ENCODE assay signal across 15 cellular contexts in the genomic region with DNA sequence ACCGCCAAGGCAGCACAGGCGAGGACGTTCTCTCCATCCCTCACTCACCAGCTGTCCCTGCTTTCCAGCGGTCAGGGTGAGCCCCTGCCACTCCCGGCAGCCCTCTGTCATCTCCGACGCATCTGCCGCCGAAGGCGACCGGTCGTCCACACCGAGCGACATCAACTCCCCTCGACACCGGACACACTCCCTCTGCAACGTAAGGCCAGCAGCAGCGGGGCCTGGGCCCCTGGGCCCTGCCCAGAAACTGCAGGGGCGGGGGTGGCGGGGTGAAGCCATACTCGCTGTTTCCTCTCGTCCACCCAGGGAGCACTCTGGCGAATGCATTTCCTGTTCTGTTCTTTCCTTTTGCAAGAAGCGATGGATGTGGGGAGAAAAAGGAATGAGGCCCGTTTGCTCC.
DNase-seq lines count a peak whose midpoint lies in the region; ATAC-seq and TF ChIP-seq lines count a peak whose summit lies in the region.
"Had no signal": no experiment of that assay in that cellular context is flagged by ENCODE, and none has a peak within 500 bp of the region (broad histone marks: within the 10 kb centered on the region; RNA-seq: fewer than 3 reads in every experiment).

No MANE protein-coding gene starts in this region.

- peak; percentile 31 for DNase-seq in Right ventricle myocardium inferior (ENCODE audit: missing footprints)
- DNase-seq in Right ventricle myocardium superior = no peak
- peak; percentile 38 for DNase-seq in iPS-NIHi11 (ENCODE audit: low spot score)
- DNase-seq in osteoblast (ENCODE audit: insufficient read length, low spot score, missing footprints) = peak; percentile 61
- no peak for DNase-seq in mucosa of descending colon
- no peak for DNase-seq in NCI-H226
- DNase-seq: AML-193; BE2C; CD4-positive, alpha-beta T cell; CD8-positive, alpha-beta memory T cell; DND-41; GM23248; HCEC 1CT had no signal

- intact Hi-C loops in Right ventricle myocardium inferior (cut with DNase I) = no loop called here
- intact Hi-C loops in Right ventricle myocardium superior (cut with DNase I) = no loop called here
- intact Hi-C loops in mucosa of descending colon (cut with DNase I, micrococcal nuclease) = no loop called here

- no peaks in the 10 kb centered on the region for H3K9me3 ChIP-seq in osteoblast (ENCODE audit: low read depth, low read length)
- no peaks in the 10 kb centered on the region for H3K9me3 ChIP-seq in mucosa of descending colon
- H3K9me3 ChIP-seq: BE2C had no signal

- no peaks in the 10 kb centered on the region for H3K27me3 ChIP-seq in osteoblast (ENCODE audit: insufficient read depth, low read length)
- H3K27me3 ChIP-seq: BE2C; BLaER1 treated with 17β-estradiol and CSF1 and Interleukin-3, amounts not matched to agents 10 nM and 100 nM had no signal

- no peaks in the 10 kb centered on the region for H3K79me2 ChIP-seq in osteoblast (ENCODE audit: insufficient read depth, low read length)

- no peak overlapping the region for H2AFZ ChIP-seq in osteoblast (ENCODE audit: low read length)
- H2AFZ ChIP-seq: GM23248 had no signal

- H3K4me3 ChIP-seq in osteoblast (ENCODE audit: insufficient read depth, low read length) (no peak overlapping the region), mucosa of descending colon (no peak overlapping the region)
- H3K4me3 ChIP-seq: BLaER1 treated with 17β-estradiol and CSF1 and Interleukin-3, amounts not matched to agents 10 nM and 100 nM; GM23248 had no signal

- H3K36me3 ChIP-seq in osteoblast (ENCODE audit: insufficient read depth, low read length) = peaks cover 12% of the 10 kb centered on the region
- no peaks in the 10 kb centered on the region for H3K36me3 ChIP-seq in mucosa of descending colon (ENCODE audit: low read depth)
- H3K36me3 ChIP-seq: BE2C had no signal

- no peak overlapping the region for H3K27ac ChIP-seq in osteoblast (ENCODE audit: low read depth, low read length)
- H3K27ac ChIP-seq: 22Rv1; BLaER1 treated with 17β-estradiol and CSF1 and Interleukin-3, amounts not matched to agents 10 nM and 100 nM; GM23248 had no signal

- peaks cover 4% of the 10 kb centered on the region for H4K20me1 ChIP-seq in osteoblast (ENCODE audit: insufficient read depth, low read length)

- H3K4me2 ChIP-seq in osteoblast (ENCODE audit: insufficient read depth, low read length) = no peak overlapping the region
- H3K4me2 ChIP-seq: BLaER1 treated with 17β-estradiol and CSF1 and Interleukin-3, amounts not matched to agents 10 nM and 100 nM had no signal

- H3K4me1 ChIP-seq in osteoblast (ENCODE audit: insufficient read depth, low read length) (no peaks in the 10 kb centered on the region), mucosa of descending colon (ENCODE audit: low read depth) (no peaks in the 10 kb centered on the region)
- H3K4me1 ChIP-seq: BE2C; BLaER1 treated with 17β-estradiol and CSF1 and Interleukin-3, amounts not matched to agents 10 nM and 100 nM had no signal

- ATAC-seq in Right ventricle myocardium inferior (no peak), Right ventricle myocardium superior (ENCODE audit: poor library complexity) (no peak), mucosa of descending colon (no peak)

- no peak for TF ChIP-seq CTCF in osteoblast (IDR thresholded peaks at IDR 0.05; ENCODE audit: extremely low read depth, low read depth, low read length)
- no peak for TF ChIP-seq CTCF in mucosa of descending colon (IDR thresholded peaks at IDR 0.05)

Comparison
In these comparisons a context has a peak if more than half of its experiments do, and no peak if none do; other contexts are left out.
1. DNase-seq: peak in Right ventricle myocardium inferior (single experiment), iPS-NIHi11 (single experiment) and osteoblast (single experiment); none in Right ventricle myocardium superior (single experiment), mucosa of descending colon (0 of 3) and NCI-H226 (single experiment).